ENCODE assay signal across 9 cellular contexts in genomic region chr2:241357531-241357930, GRCh38. TPM values are rescaled to one million over a fixed set of nuclear protein-coding genes. Genes with fewer than 3 reads are reported as not detected.
A peak's percentile ranks its signal among the peaks of the same experiment; 100 is the strongest.
DNase-seq lines count a peak whose midpoint lies in the region; ATAC-seq and TF ChIP-seq lines count a peak whose summit lies in the region.
"Had no signal": no experiment of that assay in that cellular context is flagged by ENCODE, and none has a peak within 500 bp of the region (broad histone marks: within the 10 kb centered on the region; RNA-seq: fewer than 3 reads in every experiment).

No MANE protein-coding gene starts in this region.

- TF ChIP-seq CTCF in WERI-Rb-1 (IDR thresholded peaks at IDR 0.05; ENCODE audit: low read depth, low read length) (no peak), tibial artery (IDR thresholded peaks at IDR 0.05) (no peak)

- intact Hi-C loops in tibial artery (cut with DNase I; ENCODE audit: low total_unique reads), result loop anchor here (10.0 kb wide), 1 partner anchor 277 kb away; the partner anchor contains the start of genes ATG4B and THAP4

- H3K4ac ChIP-seq in neuronal stem cell (ENCODE audit: low read length), result no peak overlapping the region

- no peak overlapping the region for H2BK12ac ChIP-seq in neuronal stem cell (ENCODE audit: low read length)

- no peak overlapping the region for H3K23ac ChIP-seq in neuronal stem cell (ENCODE audit: low read depth, low read length, poor library complexity)

- peaks cover 2% of the 10 kb centered on the region for H3K79me1 ChIP-seq in neuronal stem cell (ENCODE audit: low read depth, low read length)

- H4K91ac ChIP-seq in neuronal stem cell (ENCODE audit: low read depth, low read length, poor library complexity), result no peak overlapping the region

- no peaks in the 10 kb centered on the region for H3K27me3 ChIP-seq in WERI-Rb-1 (ENCODE audit: insufficient read depth, low read depth, severe bottlenecking)
- H3K27me3 ChIP-seq in iPS-15b (ENCODE audit: control insufficient read depth, insufficient read depth, low read length), result no peaks in the 10 kb centered on the region
- H3K27me3 ChIP-seq in tibial artery, result no peaks in the 10 kb centered on the region
- H3K27me3 ChIP-seq in neuronal stem cell (ENCODE audit: control insufficient read depth in 3 of 3, insufficient read depth in 3 of 3, low read depth in 1 of 3, low read length in 3 of 3), result no peaks in the 10 kb centered on the region

- H3K4me3 ChIP-seq in WERI-Rb-1 (ENCODE audit: low read depth, low read length), result peak overlapping the region; percentile 69; the same call in 1 of the 2 replicates
- H3K4me3 ChIP-seq in iPS-15b (ENCODE audit: low read depth, low read length), result peak overlapping the region; percentile 77
- H3K4me3 ChIP-seq in tibial artery, result peak overlapping the region; percentile 81 to 93
- H3K4me3 ChIP-seq in neuronal stem cell (ENCODE audit: low read length in 2 of 2), result peak overlapping the region in 1 of 2 donors; percentile 68

- H3K4me1 ChIP-seq in iPS-15b (ENCODE audit: control insufficient read depth, insufficient read depth, low read length) (peaks cover 3% of the 10 kb centered on the region), tibial artery (peaks cover 0 to 36% (median 18%) of the 10 kb centered on the region in 4 donors), neuronal stem cell (ENCODE audit: control insufficient read depth in 2 of 2, insufficient read depth in 1 of 2, low read depth in 1 of 2, low read length in 2 of 2) (peaks cover 3 to 10% of the 10 kb centered on the region in 2 donors)

- ATAC-seq in activated T-cell treated with anti-CD3 and anti-CD28 coated beads, Interleukin-2, amount 50 U/mL, for 72 hours (replicated peaks in 1 of 2), result no peak

- no peak overlapping the region for H2BK120ac ChIP-seq in neuronal stem cell (ENCODE audit: low read depth, low read length)

- H2AK5ac ChIP-seq in neuronal stem cell (ENCODE audit: low read depth, low read length), result no peak overlapping the region

- no CpG with 5 or more reads among the region's 3 CpGs for WGBS in neuronal stem cell (ENCODE audit: extremely low coverage in 2 of 2, insufficient read length in 2 of 2, insufficient replicate concordance in 1 of 2), 2 donors

- H3K4me2 ChIP-seq in neuronal stem cell (ENCODE audit: insufficient read depth, low read length, poor library complexity, severe bottlenecking), result no peak overlapping the region

- H3K9me3 ChIP-seq in WERI-Rb-1 (ENCODE audit: severe bottlenecking) (no peaks in the 10 kb centered on the region), iPS-15b (ENCODE audit: control insufficient read depth, insufficient read depth, low read length) (no peaks in the 10 kb centered on the region), tibial artery (no peaks in the 10 kb centered on the region), neuronal stem cell (replicated peaks in 1 of 2; ENCODE audit: control insufficient read depth in 2 of 2, insufficient read depth in 1 of 2, low read depth in 1 of 2, low read length in 2 of 2) (no peaks in the 10 kb centered on the region)

- no peak for DNase-seq in activated T-cell treated with anti-CD3 and anti-CD28 coated beads, Interleukin-2, amount 50 U/mL, for 72 hours
- no peak for DNase-seq in activated T-cell treated with anti-CD3 and anti-CD28 coated beads, Interleukin-2, amount 50 U/mL, for 48 hours
- DNase-seq in WERI-Rb-1 (no peak), tibial artery (no peak), NCI-H1417 (lab: John Stamatoyannopoulos, UW) (no peak), hepatic stellate cell (ENCODE audit: low spot score) (no peak), neuronal stem cell (ENCODE audit: low spot score) (no peak)
- DNase-seq: NCI-H146 had no signal

- no peak overlapping the region for H3K18ac ChIP-seq in neuronal stem cell (ENCODE audit: low read length)

- peak overlapping the region; percentile 83 to 84 for H3K4me3 Mint-ChIP-seq in activated T-cell treated with anti-CD3 and anti-CD28 coated beads, Interleukin-2, amount 50 U/mL, for 72 hours

- peaks cover 17% of the 10 kb centered on the region for H3K36me3 ChIP-seq in WERI-Rb-1
- H3K36me3 ChIP-seq in iPS-15b (ENCODE audit: control insufficient read depth, insufficient read depth, low read length), result peaks cover 2% of the 10 kb centered on the region
- peaks cover 8 to 13% (median 12%) of the 10 kb centered on the region in 3 donors for H3K36me3 ChIP-seq in tibial artery
- peaks cover 10 to 27% of the 10 kb centered on the region in 2 donors for H3K36me3 ChIP-seq in neuronal stem cell (replicated peaks in 1 of 2; ENCODE audit: control insufficient read depth in 2 of 2, insufficient read depth in 2 of 2, low read length in 2 of 2)

- no peaks in the 10 kb centered on the region for H3K9me3 Mint-ChIP-seq in activated T-cell treated with anti-CD3 and anti-CD28 coated beads, Interleukin-2, amount 50 U/mL, for 72 hours

- no peak overlapping the region for H4K8ac ChIP-seq in neuronal stem cell (ENCODE audit: low read depth, low read length)

- peak overlapping the region; percentile 35 for H3K27ac Mint-ChIP-seq in activated T-cell treated with anti-CD3 and anti-CD28 coated beads, Interleukin-2, amount 50 U/mL, for 72 hours

- H2BK15ac ChIP-seq in neuronal stem cell (ENCODE audit: low read length), result no peak overlapping the region

- H3K9ac ChIP-seq in iPS-15b (ENCODE audit: low read depth, low read length), result no peak overlapping the region
- no peak overlapping the region for H3K9ac ChIP-seq in neuronal stem cell (ENCODE audit: low read depth, low read length, poor library complexity)

- H3K27ac ChIP-seq in WERI-Rb-1, result no peak overlapping the region
- H3K27ac ChIP-seq in tibial artery, result no peak overlapping the region
- H3K27ac ChIP-seq in neuronal stem cell (replicated peaks; ENCODE audit: low read length), result no peak overlapping the region

- no peak overlapping the region for H2AFZ ChIP-seq in neuronal stem cell (ENCODE audit: low read length)

- no peak overlapping the region for H3K14ac ChIP-seq in neuronal stem cell (ENCODE audit: low read length)

- H3K36me3 Mint-ChIP-seq in activated T-cell treated with anti-CD3 and anti-CD28 coated beads, Interleukin-2, amount 50 U/mL, for 72 hours (ENCODE audit: insufficient read depth in 2 of 2), result peaks cover 5% of the 10 kb centered on the region in 2 donors

- peaks cover 36% of the 10 kb centered on the region for H3K4me1 Mint-ChIP-seq in activated T-cell treated with anti-CD3 and anti-CD28 coated beads, Interleukin-2, amount 50 U/mL, for 72 hours (ENCODE audit: low read depth)

- H2BK5ac ChIP-seq in neuronal stem cell (ENCODE audit: low read length), result no peak overlapping the region

- no peaks in the 10 kb centered on the region for H3K27me3 Mint-ChIP-seq in activated T-cell treated with anti-CD3 and anti-CD28 coated beads, Interleukin-2, amount 50 U/mL, for 72 hours (ENCODE audit: low read depth)

RNA-seq across cellular contexts. Expression of gene FARP2, which starts 1.4 kb away (rescaled TPM):
- total RNA-seq in activated T-cell treated with anti-CD3 and anti-CD28 coated beads, Interleukin-2, amount 50 U/mL, for 72 hours, result 10 to 100 TPM; 30.2 to 30.8 TPM
- 11.9 TPM for polyA plus RNA-seq in neuronal stem cell (2013, experiment 1 of 2)
- 11.2 TPM for polyA plus RNA-seq in neuronal stem cell (2013, experiment 2 of 2)

RNA-seq across cellular contexts. Expression of gene SEPTIN2, which starts 41.8 kb away (rescaled TPM):
- 100 to 1,000 TPM; 269 to 272 TPM for total RNA-seq in activated T-cell treated with anti-CD3 and anti-CD28 coated beads, Interleukin-2, amount 50 U/mL, for 72 hours
- 264 TPM for polyA plus RNA-seq in neuronal stem cell (2013, experiment 1 of 2)
- polyA plus RNA-seq in neuronal stem cell (2013, experiment 2 of 2), result 273 TPM

RNA-seq across cellular contexts. Expression of gene HDLBP, which starts 42.1 kb away (rescaled TPM):
- total RNA-seq in activated T-cell treated with anti-CD3 and anti-CD28 coated beads, Interleukin-2, amount 50 U/mL, for 72 hours, result 100 to 1,000 TPM; 272 to 283 TPM
- 203 TPM for polyA plus RNA-seq in neuronal stem cell (2013, experiment 1 of 2)
- polyA plus RNA-seq in neuronal stem cell (2013, experiment 2 of 2), result 195 TPM
